30 cellular contexts compared by ENCODE assay signal in genomic region chr6:22173311-22173710, GRCh38.
"Had no signal": no experiment of that assay in that cellular context is flagged by ENCODE, and none has a peak within 500 bp of the region (broad histone marks: within the 10 kb centered on the region; RNA-seq: fewer than 3 reads in every experiment).

No MANE protein-coding gene starts in this region.

- H3K9me3 ChIP-seq: SJCRH30 had no signal

- H3K4me3 ChIP-seq: adrenal gland, body of pancreas, breast epithelium, SJCRH30, SK-N-MC had no signal

- H3K4me3 Mint-ChIP-seq: activated CD4-positive, alpha-beta T cell treated with anti-CD3 and anti-CD28 coated beads, Interleukin-2, amount 10 ng/mL, durations not matched to agents 24 days and 14 days; activated CD8-positive, alpha-beta T cell treated with anti-CD3 and anti-CD28 coated beads for 36 hours; activated T-cell treated with anti-CD3 and anti-CD28 coated beads, Interleukin-2, amount 50 U/mL, for 72 hours; activated T-helper 17 cell treated with anti-CD3 and anti-CD28 coated beads, Interleukin-2, amount 50 U/mL, for 72 hours had no signal

- H3K4me1 ChIP-seq: adrenal gland, body of pancreas, breast epithelium, SJCRH30 had no signal

- DNase-seq: activated CD4-positive, alpha-beta T cell treated with anti-CD3 and anti-CD28 coated beads for 1 hour; activated CD4-positive, alpha-beta T cell treated with anti-CD3 and anti-CD28 coated beads, Interleukin-2, amount 10 ng/mL, durations not matched to agents 24 days and 14 days; activated CD4-positive, alpha-beta T cell treated with anti-CD3 and anti-CD28 coated beads, Interleukin-2, amount 50 U/mL, for 4 hours; activated CD4-positive, CD25-positive, alpha-beta regulatory T cell; activated CD8-positive, alpha-beta T cell treated with anti-CD3 and anti-CD28 coated beads for 36 hours; activated gamma-delta T cell; activated naive CD4-positive, alpha-beta T cell treated with Interleukin-2 at 50 U/mL for 16 hours; activated T-cell treated with anti-CD3 and anti-CD28 coated beads, Interleukin-2, amount 50 U/mL, for 1 hour; activated T-cell treated with anti-CD3 and anti-CD28 coated beads, Interleukin-2, amount 50 U/mL, for 72 hours; adrenal gland; body of pancreas; NCI-H1048; NCI-H1105 treated with DMSO at 0.1 percent for 48 hours; NCI-H1436; NCI-H1694; NCI-H1930; NCI-H2081 treated with DMSO at 0.1 percent for 48 hours; NCI-H345; NCI-H524 treated with DMSO at 0.1 percent for 48 hours; NCI-H82; SHP77; SJCRH30; T1000; WERI-Rb-1 had no signal

- H3K27me3 ChIP-seq: adrenal gland, body of pancreas, breast epithelium, SJCRH30 had no signal

- H3K4me1 Mint-ChIP-seq: activated CD4-positive, alpha-beta T cell treated with anti-CD3 and anti-CD28 coated beads, Interleukin-2, amount 10 ng/mL, durations not matched to agents 24 days and 14 days; activated T-helper 17 cell treated with anti-CD3 and anti-CD28 coated beads, Interleukin-2, amount 50 U/mL, for 72 hours had no signal

- H3K27ac Mint-ChIP-seq: activated CD4-positive, alpha-beta T cell treated with anti-CD3 and anti-CD28 coated beads, Interleukin-2, amount 10 ng/mL, durations not matched to agents 24 days and 14 days; activated CD8-positive, alpha-beta T cell treated with anti-CD3 and anti-CD28 coated beads for 36 hours; activated naive CD4-positive, alpha-beta T cell treated with anti-CD3 and anti-CD28 coated beads, Interleukin-2, amount 50 U/mL, for 72 hours; activated T-cell treated with anti-CD3 and anti-CD28 coated beads, Interleukin-2, amount 50 U/mL, for 72 hours; activated T-helper 17 cell treated with anti-CD3 and anti-CD28 coated beads, Interleukin-2, amount 50 U/mL, for 72 hours had no signal

- H3K27ac ChIP-seq: adrenal gland, body of pancreas, breast epithelium, SJCRH30, SK-N-MC, WERI-Rb-1 had no signal

- FAIRE-seq: astrocyte had no signal

- ATAC-seq: activated CD8-positive, alpha-beta T cell treated with anti-CD3 and anti-CD28 coated beads for 36 hours; activated naive CD4-positive, alpha-beta T cell treated with anti-CD3 and anti-CD28 coated beads, Interleukin-2, amount 50 U/mL, for 72 hours; activated T-cell treated with anti-CD3 and anti-CD28 coated beads, Interleukin-2, amount 50 U/mL, for 72 hours; activated T-helper 17 cell treated with anti-CD3 and anti-CD28 coated beads, Interleukin-2, amount 50 U/mL, for 72 hours; body of pancreas; Panc1 had no signal

- H3K36me3 ChIP-seq: adrenal gland, breast epithelium, SJCRH30, WERI-Rb-1 had no signal

- H3K27me3 Mint-ChIP-seq: activated CD4-positive, alpha-beta T cell treated with anti-CD3 and anti-CD28 coated beads, Interleukin-2, amount 10 ng/mL, durations not matched to agents 24 days and 14 days; activated CD8-positive, alpha-beta T cell treated with anti-CD3 and anti-CD28 coated beads for 36 hours; activated T-helper 17 cell treated with anti-CD3 and anti-CD28 coated beads, Interleukin-2, amount 50 U/mL, for 72 hours had no signal
